In genomic region chr12:38053113-38053512, GRCh38 we compare ENCODE assay signal across 22 cellular contexts.
"Had no signal": no experiment of that assay in that cellular context is flagged by ENCODE, and none has a peak within 500 bp of the region (broad histone marks: within the 10 kb centered on the region; RNA-seq: fewer than 3 reads in every experiment).

No MANE protein-coding gene starts in this region.

- ATAC-seq: activated CD4-positive, alpha-beta T cell treated with anti-CD3 and anti-CD28 coated beads for 36 hours; activated T-helper 17 cell treated with anti-CD3 and anti-CD28 coated beads, Interleukin-2, amount 50 U/mL, for 72 hours had no signal

- H3K4me3 ChIP-seq: colonic mucosa had no signal

- H3K36me3 ChIP-seq: colonic mucosa, WERI-Rb-1 had no signal

- H3K27ac ChIP-seq: colonic mucosa, KMS-11, WERI-Rb-1 had no signal

- DNase-seq: activated CD4-positive, alpha-beta memory T cell treated with anti-CD3 and anti-CD28 coated beads, Interleukin-2, amount 10 ng/mL, durations not matched to agents 7 days and 5 days; activated CD4-positive, alpha-beta T cell treated with anti-CD3 and anti-CD28 coated beads, Interleukin-2, amount 50 U/mL, for 1 hour; activated gamma-delta T cell; activated naive CD4-positive, alpha-beta T cell treated with anti-CD3 and anti-CD28 coated beads, Interleukin-2, amount 10 ng/mL, durations not matched to agents 7 days and 5 days; activated T-cell treated with anti-CD3 and anti-CD28 coated beads for 4 hours; activated T-cell treated with anti-CD3 and anti-CD28 coated beads, Interleukin-2, amount 50 U/mL, for 48 hours; anterior cingulate cortex; caudate nucleus; MV-4-11; NCI-H1092 treated with DMSO at 0.1 percent for 48 hours; NCI-H1436 treated with DMSO at 0.1 percent for 48 hours; NCI-H187; NCI-H2227 treated with DMSO at 0.1 percent for 48 hours; NCI-H446 treated with DMSO at 0.1 percent for 48 hours; NCI-H524 treated with DMSO at 0.1 percent for 48 hours; SIG-M5; T-helper 1 cell had no signal

- H3K4me2 ChIP-seq: KMS-11 had no signal

- H3K9me3 ChIP-seq: colonic mucosa had no signal

- H3K4me1 ChIP-seq: colonic mucosa had no signal

- H3K27me3 ChIP-seq: colonic mucosa had no signal
